23 cellular contexts compared by ENCODE assay signal in genomic region chr19:2011169-2011568, GRCh38.
"Had no signal": no experiment of that assay in that cellular context is flagged by ENCODE, and none has a peak within 500 bp of the region (broad histone marks: within the 10 kb centered on the region; RNA-seq: fewer than 3 reads in every experiment).

No MANE protein-coding gene starts in this region.

- H3K4me2 ChIP-seq: hepatocyte had no signal

- H3K9me3 ChIP-seq: adrenal gland, colonic mucosa, esophagus squamous epithelium, pancreas, tibial nerve, vagina had no signal

- H3K36me3 ChIP-seq: adrenal gland, colonic mucosa, pancreas, vagina had no signal

- H3K36me3 Mint-ChIP-seq: natural killer cell treated with Interleukin-12 subunit alpha and Interleukin-12 subunit beta and Interleukin-15 and Interleukin-18, amount 100 ng/mL, for 72 hours had no signal

- H3K27ac Mint-ChIP-seq: activated B cell treated with CpG ODN at 0.5 μM for 24 hours; activated CD4-positive, alpha-beta T cell treated with anti-CD3 and anti-CD28 coated beads, Interleukin-2, amount 10 ng/mL, durations not matched to agents 24 days and 14 days; activated CD8-positive, alpha-beta T cell treated with anti-CD3 and anti-CD28 coated beads, Interleukin-2, amount 10 ng/mL, durations not matched to agents 7 days and 5 days; memory B cell; natural killer cell treated with Interleukin-12 subunit alpha and Interleukin-12 subunit beta and Interleukin-15 and Interleukin-18, amount 100 ng/mL, for 72 hours had no signal

- DNase-seq: activated B cell treated with CpG ODN at 0.5 μM for 24 hours; activated CD4-positive, alpha-beta T cell treated with anti-CD3 and anti-CD28 coated beads, Interleukin-2, amount 10 ng/mL, durations not matched to agents 24 days and 14 days; activated CD8-positive, alpha-beta memory T cell treated with anti-CD3 and anti-CD28 coated beads, Interleukin-2, amount 50 U/mL, for 48 hours; activated CD8-positive, alpha-beta T cell treated with anti-CD3 and anti-CD28 coated beads, Interleukin-2, amount 10 ng/mL, durations not matched to agents 7 days and 5 days; activated naive CD4-positive, alpha-beta T cell treated with Interleukin-2 at 50 U/mL for 16 hours; adrenal gland; central memory CD4-positive, alpha-beta T cell; colonic mucosa; effector CD4-positive, alpha-beta T cell; esophagus squamous epithelium; kidney; left ventricle myocardium superior; stimulated activated CD4-positive, alpha-beta T cell treated with anti-CD3 and anti-CD28 coated beads, Interleukin-12 subunit alpha, Interleukin-12 subunit beta, amount 100 ng/mL, for 4 hours; stimulated activated naive CD4-positive, alpha-beta T cell; substantia nigra; T-helper 2 cell had no signal

- H3K27me3 Mint-ChIP-seq: activated B cell treated with CpG ODN at 0.5 μM for 24 hours; activated CD4-positive, alpha-beta T cell treated with anti-CD3 and anti-CD28 coated beads, Interleukin-2, amount 10 ng/mL, durations not matched to agents 24 days and 14 days; memory B cell; natural killer cell treated with Interleukin-12 subunit alpha and Interleukin-12 subunit beta and Interleukin-15 and Interleukin-18, amount 100 ng/mL, for 72 hours had no signal

- H3K4me3 Mint-ChIP-seq: activated B cell treated with CpG ODN at 0.5 μM for 24 hours; activated CD4-positive, alpha-beta T cell treated with anti-CD3 and anti-CD28 coated beads, Interleukin-2, amount 10 ng/mL, durations not matched to agents 24 days and 14 days; activated CD8-positive, alpha-beta T cell treated with anti-CD3 and anti-CD28 coated beads, Interleukin-2, amount 10 ng/mL, durations not matched to agents 7 days and 5 days; memory B cell; natural killer cell treated with Interleukin-12 subunit alpha and Interleukin-12 subunit beta and Interleukin-15 and Interleukin-18, amount 100 ng/mL, for 72 hours had no signal

- H3K9me3 Mint-ChIP-seq: activated B cell treated with CpG ODN at 0.5 μM for 24 hours; activated CD4-positive, alpha-beta T cell treated with anti-CD3 and anti-CD28 coated beads, Interleukin-2, amount 10 ng/mL, durations not matched to agents 24 days and 14 days; memory B cell; natural killer cell treated with Interleukin-12 subunit alpha and Interleukin-12 subunit beta and Interleukin-15 and Interleukin-18, amount 100 ng/mL, for 72 hours had no signal

- H3K4me3 ChIP-seq: adrenal gland, colonic mucosa, esophagus squamous epithelium, hepatocyte, pancreas, tibial nerve, vagina had no signal

- FAIRE-seq: endothelial cell of umbilical vein, kidney, pancreas had no signal

- H3K27me3 ChIP-seq: adrenal gland, colonic mucosa, esophagus squamous epithelium, hepatocyte, pancreas, tibial nerve, vagina had no signal

- H2AFZ ChIP-seq: hepatocyte had no signal

- H3K4me1 ChIP-seq: colonic mucosa, pancreas had no signal

- ATAC-seq: activated CD8-positive, alpha-beta T cell treated with anti-CD3 and anti-CD28 coated beads, Interleukin-2, amount 10 ng/mL, durations not matched to agents 7 days and 5 days; left ventricle myocardium superior; natural killer cell treated with Interleukin-12 subunit alpha and Interleukin-12 subunit beta and Interleukin-15 and Interleukin-18, amount 100 ng/mL, for 72 hours; pancreas had no signal

- H3K27ac ChIP-seq: adrenal gland, colonic mucosa, esophagus squamous epithelium, hepatocyte, pancreas, vagina had no signal
